ENCODE assay signal across 19 cellular contexts in the genomic region with DNA sequence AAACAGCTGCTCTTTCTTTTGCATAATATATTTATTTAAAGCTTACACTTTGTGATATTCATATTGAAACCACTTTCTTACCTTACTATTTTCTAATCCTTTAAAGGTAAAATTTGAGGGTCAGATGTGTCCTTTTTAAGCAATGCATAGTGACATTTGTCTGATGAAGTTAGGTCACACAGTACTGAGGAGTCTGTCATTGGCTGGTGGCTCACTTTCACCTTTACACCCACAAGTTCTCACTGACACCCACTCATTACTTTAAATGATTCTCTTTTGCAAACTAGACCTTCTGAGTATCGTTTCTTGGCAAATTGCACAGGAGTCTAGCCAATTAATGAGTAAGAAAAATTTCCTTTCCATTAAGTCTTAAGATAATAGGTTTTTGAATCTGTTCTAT.
A peak's percentile ranks its signal among the peaks of the same experiment; 100 is the strongest.
DNase-seq lines count a peak whose midpoint lies in the region; ATAC-seq and FAIRE-seq lines count a peak whose summit lies in the region.
"Had no signal": no experiment of that assay in that cellular context is flagged by ENCODE, and none has a peak within 500 bp of the region (broad histone marks: within the 10 kb centered on the region; RNA-seq: fewer than 3 reads in every experiment).

No MANE protein-coding gene starts in this region.

- H3K27ac ChIP-seq in right cardiac atrium (ENCODE audit: low read length) = no peak overlapping the region
- H3K27ac ChIP-seq: KMS-11, Peyer's patch had no signal

- ATAC-seq in GM18858 (IDR thresholded peaks at IDR 0.05; ENCODE audit: unreplicated experiment) (peak; percentile 59), GM21360 (IDR thresholded peaks at IDR 0.05; ENCODE audit: unreplicated experiment) (peak; percentile 85), HG02885 (IDR thresholded peaks at IDR 0.05; ENCODE audit: poor library complexity, unreplicated experiment) (peak; percentile 82), HG03565 (IDR thresholded peaks at IDR 0.05; ENCODE audit: unreplicated experiment) (peak; percentile 72), right cardiac atrium (no peak)
- ATAC-seq: SK-N-SH treated with all-trans-retinoic acid at 6 μM for 48 hours had no signal

- DNase-seq in NCI-H1105 treated with DMSO at 0.1 percent for 48 hours (lab: John Stamatoyannopoulos, UW) = no peak
- DNase-seq in GM19238 (ENCODE audit: insufficient read length, low spot score) = no peak
- DNase-seq in right cardiac atrium = no peak
- DNase-seq in GM19239 (ENCODE audit: insufficient read length, low spot score) = no peak
- DNase-seq: Calu3; CD4-positive, CD25-positive, alpha-beta regulatory T cell; NCI-H1092; NCI-H187; NCI-H774; Peyer's patch; SHP77 had no signal

- intact Hi-C loops in right cardiac atrium (cut with DNase I) = no loop called here

- H3K9me3 ChIP-seq in right cardiac atrium (ENCODE audit: control insufficient read depth, low read length) = no peaks in the 10 kb centered on the region
- H3K9me3 ChIP-seq: HAP-1, Peyer's patch had no signal

- no peaks in the 10 kb centered on the region for H3K27me3 ChIP-seq in right cardiac atrium (ENCODE audit: control insufficient read depth, insufficient read depth)
- H3K27me3 ChIP-seq: Peyer's patch had no signal

- H3K4me1 ChIP-seq in right cardiac atrium (ENCODE audit: control insufficient read depth, insufficient read depth, low read length) = no peaks in the 10 kb centered on the region
- H3K4me1 ChIP-seq: HAP-1, Peyer's patch had no signal

- WGBS in right cardiac atrium = 19% methylated on average over 1 of the region's 1 CpG

- FAIRE-seq in GM19239 (lab: Jason Lieb, UNC) = no peak
- FAIRE-seq: GM12892 had no signal

- H3K4me3 ChIP-seq in right cardiac atrium (ENCODE audit: low read length) = no peak overlapping the region
- H3K4me3 ChIP-seq: HAP-1, Peyer's patch had no signal

Comparison
In these comparisons a context has a peak if more than half of its experiments do, and no peak if none do; other contexts are left out.
1. ATAC-seq: peak in GM18858 (single experiment), GM21360 (single experiment), HG02885 (single experiment) and HG03565 (single experiment); none in right cardiac atrium (0 of 2).